1 cellular context compared by ENCODE assay signal in the genomic region with DNA sequence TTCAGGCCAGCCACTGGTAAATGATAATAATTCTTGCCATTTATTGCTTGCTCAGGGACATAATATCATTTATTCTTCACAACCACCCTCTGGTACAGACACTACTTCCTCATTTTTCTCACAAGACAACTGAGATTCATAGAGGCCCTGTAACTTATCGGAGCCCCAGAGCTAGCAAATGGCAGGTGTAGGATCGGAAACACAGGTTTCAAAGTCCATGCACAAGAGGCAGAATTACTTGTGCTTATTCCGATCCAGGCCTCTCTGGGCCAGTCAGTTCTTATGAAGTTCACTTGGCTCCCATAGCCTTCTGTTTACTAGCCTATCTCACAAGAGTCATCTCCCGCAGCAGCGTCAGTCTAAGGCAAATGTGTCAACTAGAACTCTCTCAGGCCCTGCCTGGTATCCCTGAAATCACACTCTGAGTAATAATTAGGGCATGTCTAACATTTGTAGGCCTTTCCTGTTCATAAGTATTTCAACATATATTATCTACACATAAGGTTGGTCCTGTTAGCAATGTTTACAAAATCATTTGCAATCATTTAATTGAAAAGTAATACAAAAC.
TF ChIP-seq lines count a peak whose summit lies in the region.

No MANE protein-coding gene starts in this region.

TF ChIP-seq in IMR-90, 13 proteins besides CTCF, POLR2A, EP300 and RAD21 (continued from another document):
- TF ChIP-seq, protein P1, sequence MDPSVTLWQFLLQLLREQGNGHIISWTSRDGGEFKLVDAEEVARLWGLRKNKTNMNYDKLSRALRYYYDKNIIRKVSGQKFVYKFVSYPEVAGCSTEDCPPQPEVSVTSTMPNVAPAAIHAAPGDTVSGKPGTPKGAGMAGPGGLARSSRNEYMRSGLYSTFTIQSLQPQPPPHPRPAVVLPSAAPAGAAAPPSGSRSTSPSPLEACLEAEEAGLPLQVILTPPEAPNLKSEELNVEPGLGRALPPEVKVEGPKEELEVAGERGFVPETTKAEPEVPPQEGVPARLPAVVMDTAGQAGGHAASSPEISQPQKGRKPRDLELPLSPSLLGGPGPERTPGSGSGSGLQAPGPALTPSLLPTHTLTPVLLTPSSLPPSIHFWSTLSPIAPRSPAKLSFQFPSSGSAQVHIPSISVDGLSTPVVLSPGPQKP (IDR thresholded peaks at IDR 0.05; ENCODE audit: borderline replicate concordance, low read depth, low read length): no peak
